ENCODE assay signal across 8 cellular contexts in the genomic region with DNA sequence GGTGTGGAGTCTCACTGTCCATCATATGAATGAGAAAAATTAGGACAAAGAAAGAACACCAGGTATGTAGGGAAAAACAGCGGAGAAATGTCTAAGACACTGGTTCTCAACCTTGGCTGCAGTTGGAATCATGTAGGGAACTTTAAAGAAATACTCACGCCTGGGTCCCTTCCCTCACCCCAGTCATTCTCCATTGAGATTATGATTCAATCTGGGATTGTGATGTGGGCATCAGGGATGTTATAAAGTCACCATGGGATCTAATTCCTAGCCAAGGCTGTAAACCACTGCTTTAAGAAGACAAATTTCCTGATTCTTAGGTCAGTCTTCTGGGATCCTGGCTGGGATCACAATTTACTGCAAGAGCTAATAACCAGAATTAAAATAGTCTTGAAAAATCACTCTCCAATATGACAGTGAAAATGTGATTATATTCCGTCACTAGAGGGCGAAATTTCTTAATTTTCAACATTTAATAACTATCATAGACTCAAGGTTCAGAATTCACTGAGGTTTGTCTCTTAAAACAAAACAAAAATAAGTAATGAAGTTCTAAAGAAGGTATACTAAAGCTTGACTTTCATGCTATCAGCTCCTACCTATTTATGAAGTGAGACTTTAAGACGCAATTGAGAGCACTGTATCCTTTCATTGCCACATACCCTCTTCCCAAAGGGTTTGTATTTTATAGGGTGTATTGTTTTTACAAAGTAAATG.
DNase-seq lines count a peak whose midpoint lies in the region; ATAC-seq and TF ChIP-seq lines count a peak whose summit lies in the region.

No MANE protein-coding gene starts in this region.

- H3K36me3 Mint-ChIP-seq in memory B cell = no peaks in the 10 kb centered on the region

- H3K4me1 Mint-ChIP-seq in memory B cell = peaks cover 12% of the 10 kb centered on the region

- no peaks in the 10 kb centered on the region for H3K9me3 Mint-ChIP-seq in memory B cell

- H3K36me3 ChIP-seq in brain microvascular endothelial cell (replicated peaks) = no peaks in the 10 kb centered on the region

- no peak overlapping the region for H3K4me3 Mint-ChIP-seq in memory B cell

- ATAC-seq in memory B cell (ENCODE audit: low read depth) (peak; percentile 60), GM21717 (IDR thresholded peaks at IDR 0.05; ENCODE audit: unreplicated experiment) (no peak), HG03439 (IDR thresholded peaks at IDR 0.05; ENCODE audit: unreplicated experiment) (no peak), HG02610 (IDR thresholded peaks at IDR 0.05; ENCODE audit: unreplicated experiment) (no peak)

- no peak overlapping the region for H3K27ac Mint-ChIP-seq in memory B cell

- no peak overlapping the region for H3K4me3 ChIP-seq in brain microvascular endothelial cell (ENCODE audit: low read depth, low read length)

- no peak overlapping the region for H3K27ac ChIP-seq in brain microvascular endothelial cell

- in situ Hi-C loops in brain microvascular endothelial cell (cut with HindIII; ENCODE audit: low pct_ligation_motif_present, low sequenced_read_pairs) = no loop called here

- DNase-seq in NCI-H510A treated with DMSO at 0.1 percent for 48 hours (lab: John Stamatoyannopoulos, UW) = peak; percentile 2
- no peak for DNase-seq in NCI-H510A (lab: John Stamatoyannopoulos, UW)
- peak; percentile 25 for DNase-seq in NCI-H1105 (lab: John Stamatoyannopoulos, UW)
- no peak for DNase-seq in brain microvascular endothelial cell
- DNase-seq in memory B cell (ENCODE audit: low spot score in 2 of 2) = peak in 1 of 2 donors; percentile 25

- H3K27me3 Mint-ChIP-seq in memory B cell = no peaks in the 10 kb centered on the region

- peak; percentile 16 for TF ChIP-seq CTCF in brain microvascular endothelial cell (IDR thresholded peaks at IDR 0.05; ENCODE audit: low read depth, low read length, missing control alignments)

- H3K27me3 ChIP-seq in brain microvascular endothelial cell (replicated peaks) = no peaks in the 10 kb centered on the region

Comparison
In these comparisons a context has a peak if more than half of its experiments do, and no peak if none do; other contexts are left out.
1. DNase-seq: peak in NCI-H510A treated with DMSO at 0.1 percent for 48 hours (single experiment) and NCI-H1105 (single experiment); none in NCI-H510A (single experiment) and brain microvascular endothelial cell (single experiment).